In the genomic region with DNA sequence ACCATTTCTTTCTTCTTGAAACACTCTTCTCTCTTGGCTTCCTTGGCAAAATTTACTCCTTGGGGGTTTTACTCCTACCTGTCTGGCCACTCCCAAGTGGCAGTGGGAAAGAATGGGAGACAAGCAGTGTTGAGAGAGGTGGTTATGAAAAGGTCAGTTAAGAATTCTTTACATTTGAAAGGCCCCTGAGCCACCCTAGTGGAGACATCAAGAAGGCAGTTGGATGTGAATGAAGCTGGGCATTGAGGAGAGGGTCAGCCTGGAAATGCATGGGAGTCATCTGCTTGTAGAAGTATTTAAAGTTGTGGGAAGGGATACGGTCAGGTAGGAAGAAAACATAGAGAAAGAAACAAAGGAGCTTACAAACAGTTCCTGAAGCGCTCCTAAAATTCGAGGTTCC, we compare ENCODE assay signal across 15 cellular contexts. TPM values are rescaled to one million over a fixed set of nuclear protein-coding genes. Genes with fewer than 3 reads are reported as not detected.
DNase-seq lines count a peak whose midpoint lies in the region; ATAC-seq, FAIRE-seq and TF ChIP-seq lines count a peak whose summit lies in the region.
"Had no signal": no experiment of that assay in that cellular context is flagged by ENCODE, and none has a peak within 500 bp of the region (broad histone marks: within the 10 kb centered on the region; RNA-seq: fewer than 3 reads in every experiment).

No MANE protein-coding gene starts in this region.

- H3K27ac ChIP-seq in A549, result no peak overlapping the region
- H3K27ac ChIP-seq in HCT116 (ENCODE audit: low read depth, low read length), result no peak overlapping the region
- H3K27ac ChIP-seq: transverse colon had no signal

- in situ Hi-C loops in GM13977 (cut with MboI; ENCODE audit: low pct_unique_long_range_greater_than_20kb, low sequenced_read_pairs, unreplicated experiment), result no loop called here

- DNase-seq in A549 (ENCODE audit: low read depth in 1 of 2, low spot score in 1 of 2) (peak in 1 of 2 experiments; percentile 35), HCT116 (ENCODE audit: low read depth, low spot score) (peak; percentile 3), SK-N-DZ (ENCODE audit: low spot score) (peak; percentile 31), fibroblast of the aortic adventitia (ENCODE audit: low read depth) (no peak), mesenteric fat pad (ENCODE audit: low spot score) (no peak), T-cell (no peak), GM13977 (ENCODE audit: low spot score) (no peak)
- DNase-seq in activated CD8-positive, alpha-beta memory T cell treated with anti-CD3 and anti-CD28 coated beads for 24 hours, result no peak
- DNase-seq: activated T-cell treated with anti-CD3 and anti-CD28 coated beads, Interleukin-2, amount 50 U/mL, for 4 hours; aorta; EL; naive thymus-derived CD8-positive, alpha-beta T cell; NCI-H1694; transverse colon had no signal

- no peak for TF ChIP-seq EP300 in A549 (IDR thresholded peaks at IDR 0.05)

- H3K79me2 ChIP-seq in HCT116 (ENCODE audit: insufficient read depth, low read length), result no peaks in the 10 kb centered on the region

- no peak for TF ChIP-seq POLR2A in A549 (IDR thresholded peaks at IDR 0.05; ENCODE audit: low read length)
- no peak for TF ChIP-seq POLR2A in HCT116 (IDR thresholded peaks at IDR 0.05; ENCODE audit: borderline replicate concordance, extremely low read depth, insufficient read depth, insufficient read length)

- H3K9me2 ChIP-seq in HCT116 (ENCODE audit: insufficient read depth), result no peaks in the 10 kb centered on the region

- H3K36me3 ChIP-seq in HCT116 (ENCODE audit: control insufficient read depth in 1 of 2, insufficient read depth in 2 of 2, low read length in 2 of 2), result no peaks in the 10 kb centered on the region
- H3K36me3 ChIP-seq: transverse colon had no signal

- no peak for FAIRE-seq in A549 (lab: Jason Lieb, UNC)
- FAIRE-seq: islet of Langerhans had no signal

- no peak overlapping the region for H3K4me3 ChIP-seq in A549
- H3K4me3 ChIP-seq in HCT116 (replicated peaks in 1 of 2; ENCODE audit: low read depth in 1 of 2, low read length in 2 of 2), result no peak overlapping the region
- H3K4me3 ChIP-seq in fibroblast of the aortic adventitia (ENCODE audit: low read depth, low read length), result no peak overlapping the region
- H3K4me3 ChIP-seq: transverse colon had no signal

- TF ChIP-seq RAD21 in A549 (conservative IDR thresholded peaks at IDR 0.05 in 1 of 2, IDR thresholded peaks at IDR 0.05 in 1 of 2) (no peak), HCT116 (IDR thresholded peaks at IDR 0.05; ENCODE audit: low read depth) (peak; percentile 10; the same call in 1 of the 2 replicates)

- peaks cover 0 to 7% (median 6%) of the 10 kb centered on the region in 3 donors for H3K9me3 Mint-ChIP-seq in T-cell

- no peak overlapping the region for H3K9ac ChIP-seq in HCT116 (ENCODE audit: low read length)

- CTCF ChIA-PET in A549 (lab: Yijun Ruan, JAX), result interaction anchor here (0.6 kb wide), 1 partner anchor 71 kb away, joined by 4 read pairs; no protein-coding TSS in a partner anchor
- CTCF ChIA-PET in HCT116 (lab: Charles Lee), result no interaction called here
- CTCF ChIA-PET in T-cell (lab: Charles Lee), result interaction anchor here in 1 of 2 donors (0.5 kb wide), 1 partner anchor 1903 kb away, joined by 3 read pairs; no protein-coding TSS in a partner anchor

- H3K36me3 Mint-ChIP-seq in T-cell, result peaks cover 4% of the 10 kb centered on the region

- no peaks in the 10 kb centered on the region for H3K4me1 Mint-ChIP-seq in T-cell
- H3K4me1 Mint-ChIP-seq: naive thymus-derived CD8-positive, alpha-beta T cell had no signal

- H3K27me3 ChIP-seq in HCT116 (ENCODE audit: insufficient read depth, low read length), result no peaks in the 10 kb centered on the region

- no peaks in the 10 kb centered on the region for H3K4me1 ChIP-seq in A549
- no peaks in the 10 kb centered on the region for H3K4me1 ChIP-seq in HCT116 (ENCODE audit: control insufficient read depth in 1 of 2, insufficient read depth in 2 of 2, low read length in 2 of 2)
- H3K4me1 ChIP-seq: transverse colon had no signal

- H3K4me2 ChIP-seq in A549 (no peak overlapping the region), HCT116 (ENCODE audit: low read length) (no peak overlapping the region)

- H3K4me3 Mint-ChIP-seq in T-cell, result no peak overlapping the region
- H3K4me3 Mint-ChIP-seq: activated T-cell treated with anti-CD3 and anti-CD28 coated beads, Interleukin-2, amount 50 U/mL, for 4 hours; naive thymus-derived CD8-positive, alpha-beta T cell had no signal

- WGBS in A549 (ENCODE audit: missing lambda C conversion rate), result 56% methylated on average over 3 of the region's 3 CpGs

- POLR2A ChIA-PET in A549 (lab: Yijun Ruan, JAX) (no interaction called here), HCT116 (lab: Charles Lee) (no interaction called here), T-cell (lab: Charles Lee) (interaction anchor here in 1 of 2 donors (0.6 kb wide), 1 partner anchor 583 kb away, joined by 9 read pairs; no protein-coding TSS in a partner anchor)

- no peak for TF ChIP-seq CTCF in A549 (IDR thresholded peaks at IDR 0.05)
- TF ChIP-seq CTCF in HCT116 (IDR thresholded peaks at IDR 0.05 in 2 of 3, conservative IDR thresholded peaks at IDR 0.05 in 1 of 3; ENCODE audit: borderline replicate concordance in 1 of 3, insufficient read depth in 1 of 3, low read depth in 2 of 3, low read length in 2 of 3), result peak in 2 of 3 experiments; percentile 41 to 43; a peak in 4 of 6 replicates
- peak; percentile 35 for TF ChIP-seq CTCF in fibroblast of the aortic adventitia (IDR thresholded peaks at IDR 0.05; ENCODE audit: insufficient read depth, low read length)
- no peak for TF ChIP-seq CTCF in GM13977 (IDR thresholded peaks at IDR 0.05; ENCODE audit: extremely low read depth, insufficient read depth, missing control alignments)

- ATAC-seq in A549, result peak; percentile 65 to 70; a peak in 3 of 6 replicates
- peak; percentile 69; the same call in 1 of the 2 replicates for ATAC-seq in HCT116
- no peak for ATAC-seq in T-cell (replicated peaks in 1 of 4)
- ATAC-seq: activated T-cell treated with anti-CD3 and anti-CD28 coated beads, Interleukin-2, amount 50 U/mL, for 4 hours; naive thymus-derived CD8-positive, alpha-beta T cell had no signal

- H3K27me3 Mint-ChIP-seq in T-cell, result peaks cover 6 to 15% of the 10 kb centered on the region in 2 donors

- intact Hi-C loops in HCT116 (cut with micrococcal nuclease), result loop anchor here (5.0 kb wide), 1 partner anchor 35 kb away; no protein-coding TSS in a partner anchor

- RAD21 ChIA-PET in HCT116 (lab: Charles Lee; ENCODE audit: low non-redundant PET in 1 of 2, low total read pairs in 2 of 2, uncharacterized antibody in 2 of 2, unreplicated experiment in 2 of 2), result no interaction called here

- H3K9me3 ChIP-seq in A549, result 0 out of 3 replicates have a peak, but pooled peaks cover 8% of the 10 kb centered on the region
- peaks cover 0 to 3% of the 10 kb centered on the region in 2 experiments; a peak in 1 of 4 replicates for H3K9me3 ChIP-seq in HCT116 (ENCODE audit: control insufficient read depth in 1 of 2, insufficient read depth in 1 of 2, low read depth in 1 of 2, low read length in 2 of 2)

- no peak overlapping the region for H3K27ac Mint-ChIP-seq in T-cell
- H3K27ac Mint-ChIP-seq: naive thymus-derived CD8-positive, alpha-beta T cell had no signal

- no TSS peak for BruUV-seq in HCT116 (replicated peaks; lab: Mats Ljungman, UMichigan)

- H4K20me1 ChIP-seq in HCT116 (ENCODE audit: insufficient read depth), result no peaks in the 10 kb centered on the region

- peak overlapping the region; percentile 61 for H2AFZ ChIP-seq in HCT116 (ENCODE audit: low read depth, low read length, poor library complexity, severe bottlenecking)

TF ChIP-seq in A549, 52 proteins besides CTCF, POLR2A, EP300 and RAD21 (continues in another document):
- TF ChIP-seq HDAC2 (IDR thresholded peaks at IDR 0.05) (no peak), RARB (CRISPR knock-in tag; IDR thresholded peaks at IDR 0.05) (no peak), SMC3 (IDR thresholded peaks at IDR 0.05) (no peak)

TF ChIP-seq in HCT116, 20 proteins besides CTCF, POLR2A, EP300 and RAD21 (continues in another document):
- TF ChIP-seq CBX3 (IDR thresholded peaks at IDR 0.05; ENCODE audit: low read depth), result no peak
- TF ChIP-seq POLR2AphosphoS5 (IDR thresholded peaks at IDR 0.05; ENCODE audit: low read depth, low read length), result no peak

RNA-seq across cellular contexts. Expression of a gene that starts 42.3 kb away (rescaled TPM):
- 6.5 and 8.0 TPM in 2 replicates for polyA plus RNA-seq in A549 (2011; rRNA removed)
- polyA plus RNA-seq in A549 (2012; cell fraction: cytosol; rRNA removed), result 10.6 and 12.4 TPM in 2 replicates
- 31.4 and 40.3 TPM in 2 replicates for polyA plus RNA-seq in A549 (2012; cell fraction: nucleus; rRNA removed)
- 13.4 to 15.1 TPM (median 14.4 TPM) in 3 replicates for polyA plus RNA-seq in A549 (2017; fragmentation: RNase III; extraction: RNeasy Plus Mini Kit Qiagen cat#74134 plus additional on column Dnase treatment)
- polyA minus RNA-seq in A549 (2011; rRNA and poly(A)+ RNA removed), result 23.6 and 29.5 TPM in 2 replicates
- total RNA-seq in HCT116 (2021; ENCODE audit: unreplicated experiment), result 60.8 TPM
- polyA plus RNA-seq in HCT116 (2012), result 47.1 and 51.9 TPM in 2 replicates
- 56.4 and 70.1 TPM in 2 replicates for polyA plus RNA-seq in SK-N-DZ (2014; cell fraction: cytosol; rRNA removed)
- polyA plus RNA-seq in SK-N-DZ (2014; cell fraction: nucleus; rRNA removed), result 58.5 and 63.8 TPM in 2 replicates
- 2.2 and 21.1 TPM in 2 replicates for total RNA-seq in fibroblast of the aortic adventitia (ENCODE audit: low replicate concordance)
- total RNA-seq in mesenteric fat pad, result 3.9 TPM
- total RNA-seq in T-cell, result 1 to 10 TPM; 3.5 to 5.1 (median 4.0) TPM

RNA-seq across cellular contexts. Expression of a gene that starts 46.5 kb away (rescaled TPM):
- polyA plus RNA-seq in A549 (2011; rRNA removed) (6.4 and 7.6 TPM in 2 replicates), A549 (2017; fragmentation: RNase III; extraction: RNeasy Plus Mini Kit Qiagen cat#74134 plus additional on column Dnase treatment) (8.6 to 10.7 TPM (median 9.9 TPM) in 3 replicates)
- polyA plus RNA-seq in A549 (2012; cell fraction: cytosol; rRNA removed), result 5.8 and 7.5 TPM in 2 replicates
- polyA plus RNA-seq in A549 (2012; cell fraction: nucleus; rRNA removed), result 17.3 and 20.9 TPM in 2 replicates
- polyA minus RNA-seq in A549 (2011; rRNA and poly(A)+ RNA removed), result 12.8 and 13.3 TPM in 2 replicates
- total RNA-seq in HCT116 (2021; ENCODE audit: unreplicated experiment) (5.4 TPM), fibroblast of the aortic adventitia (ENCODE audit: low replicate concordance) (1.8 and 2.4 TPM in 2 replicates), mesenteric fat pad (19.5 TPM), T-cell (10 to 100 TPM in 2 of 5 donors, 1 to 10 TPM in 3; 6.6 to 11.1 (median 9.9) TPM)
- 4.7 and 5.6 TPM in 2 replicates for polyA plus RNA-seq in HCT116 (2012)
- 27.9 and 34.3 TPM in 2 replicates for polyA plus RNA-seq in SK-N-DZ (2014; cell fraction: cytosol; rRNA removed)
- polyA plus RNA-seq in SK-N-DZ (2014; cell fraction: nucleus; rRNA removed), result 44.9 and 55.5 TPM in 2 replicates

Comparison
In these comparisons a context has a peak if more than half of its experiments do, and no peak if none do; other contexts are left out.
1. ATAC-seq: peak in A549 (2 of 2) and HCT116 (single experiment); none in T-cell (0 of 4).
2. DNase-seq: peak in HCT116 (single experiment) and SK-N-DZ (single experiment); none in fibroblast of the aortic adventitia (single experiment), mesenteric fat pad (single experiment), T-cell (0 of 34), activated CD8-positive, alpha-beta memory T cell treated with anti-CD3 and anti-CD28 coated beads for 24 hours (single experiment) and GM13977 (single experiment).
3. CTCF ChIP-seq: peak in HCT116 (2 of 3) and fibroblast of the aortic adventitia (single experiment); none in A549 (single experiment) and GM13977 (single experiment).